1 cellular context compared by ENCODE assay signal in genomic region chr4:183721207-183722081, GRCh38.
A peak's percentile ranks its signal among the peaks of the same experiment; 100 is the strongest.
TF ChIP-seq lines count a peak whose summit lies in the region.

No MANE protein-coding gene starts in this region.

TF ChIP-seq in HepG2, 621 proteins besides CTCF, POLR2A, EP300 and RAD21 (continued from another document):
- TF ChIP-seq ZNF280B (CRISPR knock-in tag; IDR thresholded peaks at IDR 0.05; ENCODE audit: borderline replicate concordance): no peak
- no peak for TF ChIP-seq FUBP1 (CRISPR knock-in tag; IDR thresholded peaks at IDR 0.05; ENCODE audit: borderline replicate concordance)
- TF ChIP-seq ZMYM2 (CRISPR knock-in tag; IDR thresholded peaks at IDR 0.05): peak; percentile 81
- TF ChIP-seq FOXA3 (CRISPR knock-in tag; IDR thresholded peaks at IDR 0.05): peak; percentile 56; the same call in 1 of the 2 replicates
- TF ChIP-seq ZNF550 (CRISPR knock-in tag; IDR thresholded peaks at IDR 0.05; ENCODE audit: borderline replicate concordance): no peak
- 0 out of 2 replicates have a peak, but pooled peaks have one; percentile 3 for TF ChIP-seq ZNF777 (CRISPR knock-in tag; IDR thresholded peaks at IDR 0.05)
- no peak for TF ChIP-seq DMTF1 (CRISPR knock-in tag; IDR thresholded peaks at IDR 0.05)
- peak; percentile 70 for TF ChIP-seq BCL6 (CRISPR knock-in tag; IDR thresholded peaks at IDR 0.05)
- peak; percentile 73 for TF ChIP-seq ZNF503 (CRISPR knock-in tag; IDR thresholded peaks at IDR 0.05)
- no peak for TF ChIP-seq GABPA (IDR thresholded peaks at IDR 0.05; ENCODE audit: low read depth, low read length)
- peak; percentile 28; the same call in 1 of the 2 replicates for TF ChIP-seq GABPA (CRISPR knock-in tag; IDR thresholded peaks at IDR 0.05; ENCODE audit: low read depth)
- TF ChIP-seq ZNF841 (CRISPR knock-in tag; IDR thresholded peaks at IDR 0.05; ENCODE audit: borderline replicate concordance): no peak
- TF ChIP-seq ZNF224 (CRISPR knock-in tag; IDR thresholded peaks at IDR 0.05): peak; percentile 81; the same call in 1 of the 2 replicates
- TF ChIP-seq GMEB2 (CRISPR knock-in tag; IDR thresholded peaks at IDR 0.05; ENCODE audit: low read depth): no peak
- peak; percentile 56; the same call in 1 of the 2 replicates for TF ChIP-seq ZNF124 (CRISPR knock-in tag; IDR thresholded peaks at IDR 0.05)
- no peak for TF ChIP-seq LBX2 (CRISPR knock-in tag; IDR thresholded peaks at IDR 0.05; ENCODE audit: borderline replicate concordance)
- TF ChIP-seq ZBTB38 (CRISPR knock-in tag; IDR thresholded peaks at IDR 0.05): peak; percentile 39; the same call in 1 of the 2 replicates
- no peak for TF ChIP-seq SOX6 (IDR thresholded peaks at IDR 0.05)
- peak; percentile 82 for TF ChIP-seq SOX6 (CRISPR knock-in tag; IDR thresholded peaks at IDR 0.05)
- TF ChIP-seq KAT8 (CRISPR knock-in tag; IDR thresholded peaks at IDR 0.05): peak; percentile 63; the same call in 1 of the 2 replicates
- peak; percentile 82 for TF ChIP-seq MTA1 (CRISPR knock-in tag; IDR thresholded peaks at IDR 0.05; ENCODE audit: borderline replicate concordance)
- TF ChIP-seq GATAD2A (CRISPR knock-in tag; IDR thresholded peaks at IDR 0.05): peak; percentile 82
- TF ChIP-seq NR2F1 (CRISPR knock-in tag; IDR thresholded peaks at IDR 0.05): peak; percentile 68 to 87; a peak in 3 of 4 replicates
- peak; percentile 74; the same call in 1 of the 2 replicates for TF ChIP-seq NFKB2 (CRISPR knock-in tag; IDR thresholded peaks at IDR 0.05; ENCODE audit: borderline replicate concordance)
- no peak for TF ChIP-seq TFDP1 (CRISPR knock-in tag; IDR thresholded peaks at IDR 0.05; ENCODE audit: borderline replicate concordance)
- TF ChIP-seq ZSCAN9 (CRISPR knock-in tag; IDR thresholded peaks at IDR 0.05; ENCODE audit: borderline replicate concordance): 0 out of 2 replicates have a peak, but pooled peaks have one; percentile 24
- peak in 1 of 2 experiments; percentile 39; a peak in 1 of 4 replicates for TF ChIP-seq ATF4 (CRISPR knock-in tag; IDR thresholded peaks at IDR 0.05)
- TF ChIP-seq HOXA3 (CRISPR knock-in tag; IDR thresholded peaks at IDR 0.05): peak; percentile 75
- peak; percentile 41; the same call in 1 of the 2 replicates for TF ChIP-seq YEATS2 (CRISPR knock-in tag; IDR thresholded peaks at IDR 0.05; ENCODE audit: borderline replicate concordance)
- peak; percentile 70 for TF ChIP-seq ZNF501 (CRISPR knock-in tag; IDR thresholded peaks at IDR 0.05)
- TF ChIP-seq ZMAT3 (CRISPR knock-in tag; conservative IDR thresholded peaks at IDR 0.05): 0 out of 2 replicates have a peak, but pooled peaks have one; percentile 25
- TF ChIP-seq FOXJ3 (CRISPR knock-in tag; IDR thresholded peaks at IDR 0.05; ENCODE audit: borderline replicate concordance): peak; percentile 27; the same call in 1 of the 2 replicates
- TF ChIP-seq SAP130 (CRISPR knock-in tag; IDR thresholded peaks at IDR 0.05; ENCODE audit: low read depth): peak; percentile 64
- TF ChIP-seq FOXP4 (CRISPR knock-in tag; IDR thresholded peaks at IDR 0.05): peak; percentile 55
- peak; percentile 68; the same call in 1 of the 2 replicates for TF ChIP-seq ZNF607 (CRISPR knock-in tag; IDR thresholded peaks at IDR 0.05; ENCODE audit: borderline replicate concordance)
- peak; percentile 74 for TF ChIP-seq ZNF687 (CRISPR knock-in tag; IDR thresholded peaks at IDR 0.05)
- TF ChIP-seq FOXP1 (IDR thresholded peaks at IDR 0.05): no peak
- TF ChIP-seq FOXP1 (CRISPR knock-in tag; IDR thresholded peaks at IDR 0.05): peak; percentile 21; the same call in 1 of the 2 replicates
- 0 out of 2 replicates have a peak, but pooled peaks have one; percentile 18 for TF ChIP-seq IRF2 (CRISPR knock-in tag; IDR thresholded peaks at IDR 0.05)
- no peak; the same call in 1 of the 2 replicates for TF ChIP-seq DMAP1 (CRISPR knock-in tag; IDR thresholded peaks at IDR 0.05)
- no peak for TF ChIP-seq ZNF839 (CRISPR knock-in tag; IDR thresholded peaks at IDR 0.05; ENCODE audit: borderline replicate concordance)
- TF ChIP-seq FOSL2 (CRISPR knock-in tag; IDR thresholded peaks at IDR 0.05): 0 out of 2 replicates have a peak, but pooled peaks have one; percentile 31
- peak; percentile 93 for TF ChIP-seq RARA (CRISPR knock-in tag; IDR thresholded peaks at IDR 0.05)
- TF ChIP-seq ZFY (CRISPR knock-in tag; IDR thresholded peaks at IDR 0.05): peak; percentile 11; the same call in 1 of the 2 replicates
